12 cellular contexts compared by ENCODE assay signal in the genomic region with DNA sequence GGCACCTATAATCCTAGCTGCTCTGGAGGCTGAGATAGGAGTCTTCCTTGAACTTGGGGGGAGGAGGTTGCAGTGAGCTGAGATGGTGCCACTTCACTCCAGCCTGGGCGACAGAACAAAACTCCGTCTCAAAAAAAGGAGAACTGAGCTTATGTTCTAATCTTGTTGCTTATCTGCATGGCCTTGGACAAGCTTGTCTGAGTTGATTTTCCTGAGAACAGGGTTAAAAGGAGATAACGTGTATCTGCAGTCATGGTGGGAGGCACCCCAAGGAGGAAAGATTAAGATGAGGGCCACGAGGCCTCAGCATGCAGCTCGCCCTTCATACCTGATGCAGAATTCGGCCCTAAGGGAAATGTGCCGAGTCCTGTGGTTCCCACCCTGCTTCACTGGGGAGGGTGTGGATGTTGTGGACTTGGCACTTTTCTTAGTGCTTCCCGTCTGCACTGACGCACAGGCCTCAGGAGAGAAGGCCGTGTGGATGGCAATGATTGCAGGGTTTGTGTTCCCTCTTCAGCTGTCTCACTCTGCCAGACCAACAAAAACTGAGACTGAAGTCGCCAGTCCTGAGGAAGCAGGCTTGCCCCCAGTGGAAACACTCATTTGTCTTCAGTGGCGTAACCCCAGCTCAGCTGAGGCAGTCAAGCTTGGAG. TPM values are rescaled to one million over a fixed set of nuclear protein-coding genes. Genes with fewer than 3 reads are reported as not detected.
A peak's percentile ranks its signal among the peaks of the same experiment; 100 is the strongest.
DNase-seq lines count a peak whose midpoint lies in the region; ATAC-seq, FAIRE-seq and TF ChIP-seq lines count a peak whose summit lies in the region.
"Had no signal": no experiment of that assay in that cellular context is flagged by ENCODE, and none has a peak within 500 bp of the region (broad histone marks: within the 10 kb centered on the region; RNA-seq: fewer than 3 reads in every experiment).

No MANE protein-coding gene starts in this region.

- CTCF ChIA-PET in HEK293 (lab: Yijun Ruan, JAX) (interaction anchor here (0.9 to 1.7 kb wide), 3 partner anchors 43 to 59 kb away, joined by 3 to 6 read pairs (median 3); no protein-coding TSS in a partner anchor), T-cell (lab: Charles Lee) (interaction anchor here (0.6 kb wide), 2 partner anchors 17 to 65 kb away, joined by 4 to 7 read pairs; no protein-coding TSS in a partner anchor)

- FAIRE-seq in D721Med (lab: Jason Lieb, UNC): no peak
- FAIRE-seq: endometrium, HTR-8/SVneo, islet of Langerhans had no signal

- H3K27ac Mint-ChIP-seq in T-cell (peak overlapping the region; percentile 17 to 23), progenitor cell of endocrine pancreas (peak overlapping the region; percentile 78)

- POLR2A ChIA-PET in HEK293 (lab: Yijun Ruan, JAX) (interaction anchor here (0.7 to 1.0 kb wide), 3 partner anchors 8 to 18 kb away, joined by 3 to 4 read pairs (median 3); no protein-coding TSS in a partner anchor), T-cell (lab: Charles Lee) (no interaction called here)

- no peak overlapping the region for H3K27ac ChIP-seq in HEK293 (ENCODE audit: extremely low read depth, low read depth, low read length)
- H3K27ac ChIP-seq: psoas muscle had no signal

- H3K4me1 Mint-ChIP-seq in T-cell (peaks cover 0 to 8% (median 0%) of the 10 kb centered on the region in 3 donors), progenitor cell of endocrine pancreas (ENCODE audit: low read depth) (peaks cover 26% of the 10 kb centered on the region)

- H3K36me3 Mint-ChIP-seq in T-cell (peaks cover 46% of the 10 kb centered on the region), progenitor cell of endocrine pancreas (ENCODE audit: insufficient read depth) (peaks cover 21% of the 10 kb centered on the region)

- DNase-seq in T-cell (no peak), fibroblast of peridontal ligament (ENCODE audit: extremely low read depth) (peak; percentile 18), progenitor cell of endocrine pancreas (ENCODE audit: low spot score, unreplicated experiment) (no peak), SKM-1 treated with dmso at 0.1 percent for 144 hours (lab: John Stamatoyannopoulos, UW; ENCODE audit: unreplicated experiment) (no peak), D721Med (ENCODE audit: insufficient read length, low spot score) (no peak)
- DNase-seq: NCI-H2227 treated with DMSO at 0.1 percent for 48 hours had no signal

- no peak for ATAC-seq in T-cell (replicated peaks in 1 of 4)
- ATAC-seq in GM18520 (IDR thresholded peaks at IDR 0.05; ENCODE audit: unreplicated experiment): no peak

- TF ChIP-seq CTCF in HEK293 (tag by site-specific recombination; IDR thresholded peaks at IDR 0.05) (no peak), progenitor cell of endocrine pancreas (IDR thresholded peaks at IDR 0.05; ENCODE audit: unreplicated experiment) (no peak), D721Med (IDR thresholded peaks at IDR 0.05; ENCODE audit: insufficient read depth, missing control alignments) (no peak)

- H3K4me1 ChIP-seq in HEK293 (ENCODE audit: control insufficient read depth, insufficient read depth, low read length): peaks cover 4% of the 10 kb centered on the region; the same call in 1 of the 2 replicates
- H3K4me1 ChIP-seq: psoas muscle had no signal

- peaks cover 3 to 42% of the 10 kb centered on the region in 2 experiments; a peak in 2 of 3 replicates for H3K36me3 ChIP-seq in HEK293 (ENCODE audit: control insufficient read depth in 2 of 2, insufficient read depth in 1 of 2, low read length in 2 of 2)

- H3K4me3 Mint-ChIP-seq in T-cell (no peak overlapping the region), progenitor cell of endocrine pancreas (ENCODE audit: low read depth) (no peak overlapping the region)

- no peak overlapping the region for H3K4me3 ChIP-seq in HEK293 (ENCODE audit: low read depth, low read length)
- H3K4me3 ChIP-seq: psoas muscle had no signal

- H3K9me3 ChIP-seq in HEK293 (ENCODE audit: control insufficient read depth, insufficient read depth, low read depth, low read length): no peaks in the 10 kb centered on the region
- H3K9me3 ChIP-seq: psoas muscle had no signal

- H3K27me3 Mint-ChIP-seq in T-cell (no peaks in the 10 kb centered on the region), progenitor cell of endocrine pancreas (no peaks in the 10 kb centered on the region)

- H3K9me3 Mint-ChIP-seq in T-cell (no peaks in the 10 kb centered on the region), progenitor cell of endocrine pancreas (ENCODE audit: low read depth) (no peaks in the 10 kb centered on the region)

TF ChIP-seq in HEK293, 187 proteins besides CTCF, POLR2A, EP300 and RAD21:
- peak; percentile 59; the same call in 1 of the 2 replicates for TF ChIP-seq ZNF600 (tag by site-specific recombination; IDR thresholded peaks at IDR 0.05)
- TF ChIP-seq SP3 (tag by site-specific recombination; IDR thresholded peaks at IDR 0.05): no peak
- TF ChIP-seq ZFP41 (tag by site-specific recombination; IDR thresholded peaks at IDR 0.05; ENCODE audit: borderline replicate concordance): no peak

RNA-seq across cellular contexts. Expression of a gene that starts 56.3 kb away (rescaled TPM):
- 100 to 1,000 TPM; 176 to 286 (median 272) TPM for total RNA-seq in T-cell
- 258 and 274 TPM in 2 replicates for total RNA-seq in progenitor cell of endocrine pancreas
